ENCODE assay signal across 1 cellular context in the genomic region with DNA sequence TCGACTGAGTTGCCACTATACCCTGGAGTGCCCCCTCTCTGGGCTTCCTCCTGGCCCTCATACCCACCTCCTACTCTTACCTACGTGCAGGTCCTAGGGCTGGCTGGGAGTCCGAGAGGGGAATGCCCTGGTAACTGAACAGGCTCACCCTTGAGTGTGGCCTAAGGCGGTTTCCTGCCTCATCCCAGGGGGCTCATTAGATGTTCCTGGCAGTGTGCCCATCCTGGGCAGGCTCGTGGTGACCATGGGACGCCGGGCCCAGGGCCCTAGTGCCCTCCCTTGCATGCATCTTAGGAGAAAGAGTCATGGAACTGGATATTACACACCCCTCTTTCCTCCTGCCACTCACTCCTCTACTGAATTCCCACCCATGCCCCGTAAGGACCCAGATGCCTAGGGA.
TF ChIP-seq lines count a peak whose summit lies in the region.

No MANE protein-coding gene starts in this region.

TF ChIP-seq in HEK293, 187 proteins besides CTCF, POLR2A, EP300 and RAD21 (continued from another document):
- TF ChIP-seq, protein P1, sequence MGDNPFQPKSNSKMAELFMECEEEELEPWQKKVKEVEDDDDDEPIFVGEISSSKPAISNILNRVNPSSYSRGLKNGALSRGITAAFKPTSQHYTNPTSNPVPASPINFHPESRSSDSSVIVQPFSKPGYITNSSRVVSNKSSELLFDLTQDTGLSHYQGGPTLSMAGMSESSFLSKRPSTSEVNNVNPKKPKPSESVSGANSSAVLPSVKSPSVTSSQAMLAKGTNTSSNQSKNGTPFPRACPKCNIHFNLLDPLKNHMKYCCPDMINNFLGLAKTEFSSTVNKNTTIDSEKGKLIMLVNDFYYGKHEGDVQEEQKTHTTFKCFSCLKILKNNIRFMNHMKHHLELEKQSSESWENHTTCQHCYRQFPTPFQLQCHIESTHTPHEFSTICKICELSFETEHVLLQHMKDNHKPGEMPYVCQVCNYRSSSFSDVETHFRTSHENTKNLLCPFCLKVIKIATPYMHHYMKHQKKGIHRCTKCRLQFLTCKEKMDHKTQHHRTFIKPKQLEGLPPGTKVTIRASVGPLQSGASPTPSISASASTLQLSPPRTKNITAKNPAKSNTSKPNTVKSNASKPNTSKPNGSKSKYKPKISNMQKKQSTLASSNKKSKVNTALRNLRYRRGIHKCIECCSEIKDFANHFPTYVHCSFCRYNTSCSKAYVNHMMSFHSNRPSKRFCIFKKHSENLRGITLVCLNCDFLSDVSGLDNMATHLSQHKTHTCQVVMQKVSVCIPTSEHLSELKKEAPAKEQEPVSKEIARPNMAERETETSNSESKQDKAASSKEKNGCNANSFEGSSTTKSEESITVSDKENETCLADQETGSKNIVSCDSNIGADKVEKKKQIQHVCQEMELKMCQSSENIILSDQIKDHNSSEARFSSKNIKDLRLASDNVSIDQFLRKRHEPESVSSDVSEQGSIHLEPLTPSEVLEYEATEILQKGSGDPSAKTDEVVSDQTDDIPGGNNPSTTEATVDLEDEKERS (tag by site-specific recombination; IDR thresholded peaks at IDR 0.05): no peak
- TF ChIP-seq ZNF623 (tag by site-specific recombination; IDR thresholded peaks at IDR 0.05): no peak
- no peak for TF ChIP-seq ZNF701 (tag by site-specific recombination; IDR thresholded peaks at IDR 0.05)
- TF ChIP-seq ZNF626 (tag by site-specific recombination; IDR thresholded peaks at IDR 0.05): no peak
- TF ChIP-seq ZNF792 (tag by site-specific recombination; IDR thresholded peaks at IDR 0.05): no peak
- TF ChIP-seq ZBTB8A (tag by site-specific recombination; IDR thresholded peaks at IDR 0.05): peak; percentile 58; the same call in 1 of the 2 replicates
- TF ChIP-seq ZNF473 (tag by site-specific recombination; IDR thresholded peaks at IDR 0.05): no peak
- TF ChIP-seq, protein P2, sequence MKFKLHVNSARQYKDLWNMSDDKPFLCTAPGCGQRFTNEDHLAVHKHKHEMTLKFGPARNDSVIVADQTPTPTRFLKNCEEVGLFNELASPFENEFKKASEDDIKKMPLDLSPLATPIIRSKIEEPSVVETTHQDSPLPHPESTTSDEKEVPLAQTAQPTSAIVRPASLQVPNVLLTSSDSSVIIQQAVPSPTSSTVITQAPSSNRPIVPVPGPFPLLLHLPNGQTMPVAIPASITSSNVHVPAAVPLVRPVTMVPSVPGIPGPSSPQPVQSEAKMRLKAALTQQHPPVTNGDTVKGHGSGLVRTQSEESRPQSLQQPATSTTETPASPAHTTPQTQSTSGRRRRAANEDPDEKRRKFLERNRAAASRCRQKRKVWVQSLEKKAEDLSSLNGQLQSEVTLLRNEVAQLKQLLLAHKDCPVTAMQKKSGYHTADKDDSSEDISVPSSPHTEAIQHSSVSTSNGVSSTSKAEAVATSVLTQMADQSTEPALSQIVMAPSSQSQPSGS (tag by site-specific recombination; IDR thresholded peaks at IDR 0.05; ENCODE audit: low read depth): no peak
- TF ChIP-seq ZNF423 (tag by site-specific recombination; IDR thresholded peaks at IDR 0.05): peak; percentile 85
- no peak for TF ChIP-seq ZNF544 (tag by site-specific recombination; IDR thresholded peaks at IDR 0.05)
- TF ChIP-seq ZNF391 (tag by site-specific recombination; IDR thresholded peaks at IDR 0.05; ENCODE audit: borderline replicate concordance, low read depth): no peak
- no peak for TF ChIP-seq ZNF157 (tag by site-specific recombination; IDR thresholded peaks at IDR 0.05)
- TF ChIP-seq YY2 (tag by site-specific recombination; IDR thresholded peaks at IDR 0.05): no peak
- TF ChIP-seq ZIC2 (tag by site-specific recombination; IDR thresholded peaks at IDR 0.05): peak; percentile 67
- TF ChIP-seq GLI4 (tag by site-specific recombination; IDR thresholded peaks at IDR 0.05): no peak
- no peak for TF ChIP-seq ZBTB1 (tag by site-specific recombination; IDR thresholded peaks at IDR 0.05)
